Comparison of ENCODE assay signal across 1 cellular context in the genomic region with DNA sequence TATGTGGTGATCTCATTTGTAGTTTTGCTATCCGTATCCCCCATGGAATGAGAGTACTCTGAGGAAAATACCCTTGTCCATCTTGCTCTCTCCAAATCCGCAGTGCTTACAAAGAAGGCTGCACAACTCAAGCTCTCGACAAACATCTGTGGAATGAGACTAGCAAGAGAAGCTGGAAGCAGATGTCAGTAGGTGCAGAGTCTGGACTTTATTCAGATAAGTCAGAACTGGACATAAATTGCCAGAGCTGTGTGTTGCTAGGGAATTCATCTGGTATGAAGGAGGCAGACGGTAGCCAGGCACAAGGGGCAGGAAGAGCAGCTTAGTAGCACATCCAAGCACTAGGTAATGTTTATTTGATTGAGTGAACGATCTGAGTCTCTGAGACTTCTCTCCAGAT.
A peak's percentile ranks its signal among the peaks of the same experiment; 100 is the strongest.
TF ChIP-seq lines count a peak whose summit lies in the region.

No MANE protein-coding gene starts in this region.

TF ChIP-seq in SK-N-SH, 30 proteins besides CTCF, POLR2A, EP300 and RAD21 (continued from another document):
- TF ChIP-seq PBX3 (IDR thresholded peaks at IDR 0.05) (0 out of 2 replicates have a peak, but pooled peaks have one; percentile 12), NFIC (IDR thresholded peaks at IDR 0.05; ENCODE audit: borderline replicate concordance) (no peak), ZBTB33 (IDR thresholded peaks at IDR 0.05; ENCODE audit: borderline replicate concordance, low read depth) (no peak), MEF2A (IDR thresholded peaks at IDR 0.05; ENCODE audit: borderline replicate concordance, low read depth) (no peak), FOSL2 (IDR thresholded peaks at IDR 0.05; ENCODE audit: borderline replicate concordance, low read depth) (no peak), RXRA (IDR thresholded peaks at IDR 0.05; ENCODE audit: borderline replicate concordance, low read depth) (no peak), FOXM1 (IDR thresholded peaks at IDR 0.05; ENCODE audit: low read depth) (no peak), TEAD4 (IDR thresholded peaks at IDR 0.05; ENCODE audit: borderline replicate concordance, insufficient read depth) (no peak), TCF12 (IDR thresholded peaks at IDR 0.05) (peak; percentile 66), POLR2AphosphoS5 (IDR thresholded peaks at IDR 0.05; ENCODE audit: low read depth, low read length) (peak; percentile 29; the same call in 1 of the 2 replicates)
- TF ChIP-seq, protein P1, sequence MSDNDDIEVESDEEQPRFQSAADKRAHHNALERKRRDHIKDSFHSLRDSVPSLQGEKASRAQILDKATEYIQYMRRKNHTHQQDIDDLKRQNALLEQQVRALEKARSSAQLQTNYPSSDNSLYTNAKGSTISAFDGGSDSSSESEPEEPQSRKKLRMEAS (IDR thresholded peaks at IDR 0.05; ENCODE audit: low read depth): no peak
- TF ChIP-seq, protein P2, sequence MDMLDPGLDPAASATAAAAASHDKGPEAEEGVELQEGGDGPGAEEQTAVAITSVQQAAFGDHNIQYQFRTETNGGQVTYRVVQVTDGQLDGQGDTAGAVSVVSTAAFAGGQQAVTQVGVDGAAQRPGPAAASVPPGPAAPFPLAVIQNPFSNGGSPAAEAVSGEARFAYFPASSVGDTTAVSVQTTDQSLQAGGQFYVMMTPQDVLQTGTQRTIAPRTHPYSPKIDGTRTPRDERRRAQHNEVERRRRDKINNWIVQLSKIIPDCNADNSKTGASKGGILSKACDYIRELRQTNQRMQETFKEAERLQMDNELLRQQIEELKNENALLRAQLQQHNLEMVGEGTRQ (IDR thresholded peaks at IDR 0.05; ENCODE audit: borderline replicate concordance, low read depth, low read length): no peak
